Comparison of ENCODE assay signal across 8 cellular contexts in genomic region chr11:77198440-77198849, GRCh38.
DNase-seq lines count a peak whose midpoint lies in the region; ATAC-seq and TF ChIP-seq lines count a peak whose summit lies in the region.

No MANE protein-coding gene starts in this region.

- H3K27me3 ChIP-seq in H9 (ENCODE audit: insufficient read depth, low read length): no peaks in the 10 kb centered on the region

- no peaks in the 10 kb centered on the region for H3K36me3 Mint-ChIP-seq in Calu3 (ENCODE audit: insufficient read depth, unreplicated experiment)
- H3K36me3 Mint-ChIP-seq in H9 (ENCODE audit: insufficient read depth in 1 of 3, low read depth in 3 of 3): no peaks in the 10 kb centered on the region
- no peaks in the 10 kb centered on the region for H3K36me3 Mint-ChIP-seq in stimulated activated effector memory CD8-positive, alpha-beta T cell treated with anti-CD3 and anti-CD28 coated beads, Interleukin-12 subunit alpha, Interleukin-12 subunit beta, amount 100 ng/mL, for 72 hours

- H3T11ph ChIP-seq in H9 (ENCODE audit: low read length): no peak overlapping the region

- no peak overlapping the region for H2BK12ac ChIP-seq in H9 (ENCODE audit: insufficient read length, low read depth, low read length)

- H4K20me1 ChIP-seq in H9 (ENCODE audit: control insufficient read depth, insufficient read depth, insufficient read length): no peaks in the 10 kb centered on the region

- intact Hi-C loops in Calu3 (cut with micrococcal nuclease; ENCODE audit: unreplicated experiment): loop anchor here (5.0 to 10.0 kb wide), 3 partner anchors 96 to 206 kb away; no protein-coding TSS in a partner anchor

- TF ChIP-seq CTCF in Calu3 (IDR thresholded peaks at IDR 0.05; ENCODE audit: unreplicated experiment) (no peak), H9 (conservative IDR thresholded peaks at IDR 0.05) (peak; percentile 79)

- no peak overlapping the region for H3K18ac ChIP-seq in H9 (ENCODE audit: insufficient read length, low read depth, low read length)

- no peak overlapping the region for H2BK15ac ChIP-seq in H9 (ENCODE audit: low read depth, low read length)

- H3K79me1 ChIP-seq in H9 (ENCODE audit: insufficient read depth, low read depth, low read length, poor library complexity, severe bottlenecking): no peaks in the 10 kb centered on the region

- H3K56ac ChIP-seq in H9 (ENCODE audit: insufficient read length, low read depth, low read length): no peak overlapping the region

- H4K91ac ChIP-seq in H9 (ENCODE audit: insufficient read length, low read depth, low read length): no peak overlapping the region

- WGBS in H9 (ENCODE audit: extremely low coverage, insufficient read length, low lambda C conversion rate): no CpG with 5 or more reads among the region's 11 CpGs

- no peak overlapping the region for H2AFZ ChIP-seq in H9 (ENCODE audit: low read length)

- H3K23ac ChIP-seq in H9 (ENCODE audit: insufficient read length, low read depth, low read length): no peak overlapping the region

- no peak overlapping the region for H3K4me3 Mint-ChIP-seq in Calu3 (ENCODE audit: low read depth, unreplicated experiment)
- H3K4me3 Mint-ChIP-seq in H9: no peak overlapping the region
- H3K4me3 Mint-ChIP-seq in stimulated activated effector memory CD8-positive, alpha-beta T cell treated with anti-CD3 and anti-CD28 coated beads, Interleukin-12 subunit alpha, Interleukin-12 subunit beta, amount 100 ng/mL, for 72 hours: no peak overlapping the region

- no peak overlapping the region for H3K14ac ChIP-seq in H9 (ENCODE audit: insufficient read depth, low read length)

- no peak overlapping the region for H3K4me2 ChIP-seq in H9 (ENCODE audit: insufficient read depth, insufficient read length, low read length)

- no TSS peak for BruUV-seq in Calu3 (replicated peaks; lab: Mats Ljungman, UMichigan)

- no peaks in the 10 kb centered on the region for H3K4me1 ChIP-seq in H9 (ENCODE audit: insufficient read depth, low read length)

- no peak overlapping the region for H4K5ac ChIP-seq in H9 (ENCODE audit: insufficient read length, low read depth, low read length)

- H3K23me2 ChIP-seq in H9 (ENCODE audit: insufficient read length, low read depth, low read length, poor library complexity, severe bottlenecking): no peaks in the 10 kb centered on the region

- H3K4me1 Mint-ChIP-seq in Calu3 (ENCODE audit: low read depth, unreplicated experiment) (no peaks in the 10 kb centered on the region), H9 (peaks cover 2 to 5% of the 10 kb centered on the region in 2 experiments; a peak in 3 of 4 replicates)
- H3K4me1 Mint-ChIP-seq in stimulated activated effector memory CD8-positive, alpha-beta T cell treated with anti-CD3 and anti-CD28 coated beads, Interleukin-12 subunit alpha, Interleukin-12 subunit beta, amount 100 ng/mL, for 72 hours: peaks cover 8% of the 10 kb centered on the region

- CTCF ChIA-PET in Calu3 (lab: Charles Lee): interaction anchor here (0.5 kb wide), 1 partner anchor 584 kb away, joined by 3 read pairs; no protein-coding TSS in a partner anchor

- no peak overlapping the region for H2AK5ac ChIP-seq in H9 (ENCODE audit: insufficient read length, low read length)

- no peak overlapping the region for H3K9ac ChIP-seq in H9 (ENCODE audit: extremely low read depth, insufficient read length, low read length)

- no peaks in the 10 kb centered on the region for H3K9me3 ChIP-seq in H9 (ENCODE audit: control insufficient read depth, low read depth, low read length)

- H2BK20ac ChIP-seq in H9 (ENCODE audit: low read depth, low read length, poor library complexity, severe bottlenecking): no peak overlapping the region

- no peaks in the 10 kb centered on the region for H3K79me2 ChIP-seq in H9 (ENCODE audit: insufficient read depth, low read length)

- H2BK5ac ChIP-seq in H9 (ENCODE audit: insufficient read length, low read length): no peak overlapping the region

- H3K9me3 Mint-ChIP-seq in Calu3 (ENCODE audit: low read depth, unreplicated experiment) (no peaks in the 10 kb centered on the region), H9 (no peaks in the 10 kb centered on the region)
- no peaks in the 10 kb centered on the region for H3K9me3 Mint-ChIP-seq in stimulated activated effector memory CD8-positive, alpha-beta T cell treated with anti-CD3 and anti-CD28 coated beads, Interleukin-12 subunit alpha, Interleukin-12 subunit beta, amount 100 ng/mL, for 72 hours

- H3K27ac Mint-ChIP-seq in Calu3 (ENCODE audit: unreplicated experiment) (no peak overlapping the region), H9 (no peak overlapping the region)
- H3K27ac Mint-ChIP-seq in stimulated activated effector memory CD8-positive, alpha-beta T cell treated with anti-CD3 and anti-CD28 coated beads, Interleukin-12 subunit alpha, Interleukin-12 subunit beta, amount 100 ng/mL, for 72 hours: no peak overlapping the region

- no peak overlapping the region for H3K27ac ChIP-seq in H9 (ENCODE audit: insufficient read length, low read depth, low read length)

- H3K4ac ChIP-seq in H9 (ENCODE audit: low read depth, low read length): no peak overlapping the region

- H2BK120ac ChIP-seq in H9 (ENCODE audit: low read depth, low read length, poor library complexity, severe bottlenecking): no peak overlapping the region

- no peak for ATAC-seq in stimulated activated effector memory CD8-positive, alpha-beta T cell treated with anti-CD3 and anti-CD28 coated beads, Interleukin-12 subunit alpha, Interleukin-12 subunit beta, amount 100 ng/mL, for 72 hours
- ATAC-seq in HG03565 (IDR thresholded peaks at IDR 0.05; ENCODE audit: unreplicated experiment): no peak

- H4K8ac ChIP-seq in H9 (replicated peaks; ENCODE audit: insufficient read length, low read depth, low read length): no peak overlapping the region

- DNase-seq in Calu3 (peak; percentile 34), H9 (peak; percentile 84), lung microvascular endothelial cell (ENCODE audit: low read depth in 2 of 2) (peak; percentile 16 to 31), NCI-H345 treated with DMSO at 0.1 percent for 48 hours (lab: John Stamatoyannopoulos, UW; ENCODE audit: unreplicated experiment) (no peak), NCI-H2107 treated with DMSO at 0.1 percent for 48 hours (lab: John Stamatoyannopoulos, UW; ENCODE audit: unreplicated experiment) (no peak)
- peak; percentile 17 for DNase-seq in activated T-cell treated with anti-CD3 and anti-CD28 coated beads, Interleukin-2, amount 50 U/mL, for 1 hour
- DNase-seq in stimulated activated effector memory CD8-positive, alpha-beta T cell treated with anti-CD3 and anti-CD28 coated beads, Interleukin-12 subunit alpha, Interleukin-12 subunit beta, amount 100 ng/mL, for 72 hours (ENCODE audit: low spot score in 2 of 2): no peak

- H3K27me3 Mint-ChIP-seq in Calu3 (ENCODE audit: unreplicated experiment): no peaks in the 10 kb centered on the region
- no peaks in the 10 kb centered on the region for H3K27me3 Mint-ChIP-seq in H9 (ENCODE audit: low read depth)

Comparison
In these comparisons a context has a peak if more than half of its experiments do, and no peak if none do; other contexts are left out.
1. DNase-seq: peak in Calu3 (single experiment), H9 (single experiment), activated T-cell treated with anti-CD3 and anti-CD28 coated beads, Interleukin-2, amount 50 U/mL, for 1 hour (single experiment) and lung microvascular endothelial cell (2 of 2); none in NCI-H345 treated with DMSO at 0.1 percent for 48 hours (single experiment), stimulated activated effector memory CD8-positive, alpha-beta T cell treated with anti-CD3 and anti-CD28 coated beads, Interleukin-12 subunit alpha, Interleukin-12 subunit beta, amount 100 ng/mL, for 72 hours (0 of 2) and NCI-H2107 treated with DMSO at 0.1 percent for 48 hours (single experiment).